8 cellular contexts compared by ENCODE assay signal in genomic region chr1:154272217-154272998, GRCh38. TPM values are rescaled to one million over a fixed set of nuclear protein-coding genes. Genes with fewer than 3 reads are reported as not detected.
DNase-seq lines count a peak whose midpoint lies in the region; ATAC-seq and TF ChIP-seq lines count a peak whose summit lies in the region.

HAX1 (plus strand) TSS chr1:154272629; CDS start chr1:154272724, 95 bp downstream.

- peaks cover 30% of the 10 kb centered on the region for H3K36me3 Mint-ChIP-seq in activated T-helper 1 cell treated with anti-CD3 and anti-CD28 coated beads, Interleukin-12 subunit alpha, Interleukin-12 subunit beta, Interleukin-2, Interleukin-4 antibody, amounts not matched to agents 30 ng/mL and 10 ng/mL and 1 ng/mL, durations not matched to agents 14 hours and 24 hours and 36 hours (ENCODE audit: low read depth)
- peaks cover 4 to 57% (median 16%) of the 10 kb centered on the region in 3 donors for H3K36me3 Mint-ChIP-seq in naive thymus-derived CD8-positive, alpha-beta T cell

- peaks cover 46% of the 10 kb centered on the region for H3K4me1 Mint-ChIP-seq in activated T-helper 1 cell treated with anti-CD3 and anti-CD28 coated beads, Interleukin-12 subunit alpha, Interleukin-12 subunit beta, Interleukin-2, Interleukin-4 antibody, amounts not matched to agents 30 ng/mL and 10 ng/mL and 1 ng/mL, durations not matched to agents 14 hours and 24 hours and 36 hours (ENCODE audit: low read depth)
- H3K4me1 Mint-ChIP-seq in naive thymus-derived CD8-positive, alpha-beta T cell, result peaks cover 12 to 40% (median 37%) of the 10 kb centered on the region in 4 donors

- peaks cover 48% of the 10 kb centered on the region for H3K36me3 ChIP-seq in DOHH2 (ENCODE audit: control insufficient read depth, low read length)
- H3K36me3 ChIP-seq in Karpas-422 (ENCODE audit: insufficient read depth, low read length), result peaks cover 9% of the 10 kb centered on the region; the same call in 1 of the 2 replicates
- H3K36me3 ChIP-seq in fibroblast of lung (ENCODE audit: control insufficient read depth, insufficient read depth, low read length), result peaks cover 9% of the 10 kb centered on the region

- peak; percentile 91 for TF ChIP-seq CTCF in DOHH2 (IDR thresholded peaks at IDR 0.05; ENCODE audit: low read depth, low read length, poor library complexity, severe bottlenecking)
- peak; percentile 68 to 77 for TF ChIP-seq CTCF in fibroblast of lung (conservative IDR thresholded peaks at IDR 0.05 in 1 of 2, IDR thresholded peaks at IDR 0.05 in 1 of 2; ENCODE audit: low read depth in 1 of 2, low read length in 2 of 2)

- ATAC-seq in GM21786 (IDR thresholded peaks at IDR 0.05; ENCODE audit: unreplicated experiment), result peak; percentile 87
- ATAC-seq in naive thymus-derived CD8-positive, alpha-beta T cell, result peak; percentile 90 to 91

- H3K9ac ChIP-seq in Karpas-422 (ENCODE audit: low read length) (peak within 1 kb of the TSS; percentile 91), fibroblast of lung (ENCODE audit: insufficient read depth, low read length) (peak within 1 kb of the TSS; percentile 74)

- H3K4me1 ChIP-seq in DOHH2 (ENCODE audit: control insufficient read depth, low read length) (peaks cover 19% of the 10 kb centered on the region), Karpas-422 (ENCODE audit: low read length) (peaks cover 21% of the 10 kb centered on the region), fibroblast of lung (ENCODE audit: control insufficient read depth, extremely low read depth, insufficient read depth, low read length) (peaks cover 6% of the 10 kb centered on the region)

- H3K27me3 ChIP-seq in DOHH2 (ENCODE audit: control insufficient read depth, low read length) (no peaks in the 10 kb centered on the region), Karpas-422 (ENCODE audit: low read length) (no peaks in the 10 kb centered on the region), fibroblast of lung (ENCODE audit: control insufficient read depth, insufficient read depth, low read length) (no peaks in the 10 kb centered on the region)

- no peaks in the 10 kb centered on the region for H3K9me3 ChIP-seq in DOHH2 (ENCODE audit: control insufficient read depth, insufficient read depth, low read length)
- H3K9me3 ChIP-seq in Karpas-422 (ENCODE audit: low read length), result no peaks in the 10 kb centered on the region
- no peaks in the 10 kb centered on the region for H3K9me3 ChIP-seq in fibroblast of lung (ENCODE audit: control insufficient read depth, insufficient read depth, low read depth, low read length)

- H3K27ac Mint-ChIP-seq in activated T-helper 1 cell treated with anti-CD3 and anti-CD28 coated beads, Interleukin-12 subunit alpha, Interleukin-12 subunit beta, Interleukin-2, Interleukin-4 antibody, amounts not matched to agents 30 ng/mL and 10 ng/mL and 1 ng/mL, durations not matched to agents 14 hours and 24 hours and 36 hours, result peak within 1 kb of the TSS; percentile 97
- H3K27ac Mint-ChIP-seq in naive thymus-derived CD8-positive, alpha-beta T cell, result peak within 1 kb of the TSS; percentile 97 to 99 (median 99)

- DNase-seq in Karpas-422, result peak; percentile 99
- peak; percentile 95 for DNase-seq in RKO (ENCODE audit: low spot score)
- peak; percentile 94 for DNase-seq in activated T-helper 1 cell treated with anti-CD3 and anti-CD28 coated beads, Interleukin-12 subunit alpha, Interleukin-12 subunit beta, Interleukin-2, Interleukin-4 antibody, amounts not matched to agents 30 ng/mL and 10 ng/mL and 1 ng/mL, durations not matched to agents 14 hours and 24 hours and 36 hours (ENCODE audit: low spot score)
- DNase-seq in fibroblast of lung (ENCODE audit: low read depth in 2 of 2), result peak; percentile 96 to 98
- DNase-seq in naive thymus-derived CD8-positive, alpha-beta T cell, result peak; percentile 80 to 98 (median 96)
- peak; percentile 98 for DNase-seq in stimulated activated naive CD4-positive, alpha-beta T cell treated with Interleukin-2 at 50 U/mL for 16 hours (lab: John Stamatoyannopoulos, UW)

- H3K79me2 ChIP-seq in DOHH2 (ENCODE audit: control insufficient read depth, low read length) (peaks cover 14% of the 10 kb centered on the region), Karpas-422 (ENCODE audit: low read length) (peaks cover 15% of the 10 kb centered on the region), fibroblast of lung (ENCODE audit: control insufficient read depth, insufficient read depth, low read length) (peaks cover 11% of the 10 kb centered on the region)

- peak within 1 kb of the TSS; percentile 80 for H3K4me2 ChIP-seq in DOHH2 (ENCODE audit: low read length)
- peak within 1 kb of the TSS; percentile 75 for H3K4me2 ChIP-seq in Karpas-422 (ENCODE audit: low read depth, low read length, poor library complexity, severe bottlenecking)
- H3K4me2 ChIP-seq in fibroblast of lung (ENCODE audit: extremely low read depth, insufficient read depth, low read length), result peak within 1 kb of the TSS; percentile 83

- H3K27ac ChIP-seq in DOHH2 (ENCODE audit: low read depth, low read length) (peak within 1 kb of the TSS; percentile 74), Karpas-422 (ENCODE audit: low read length) (peak within 1 kb of the TSS; percentile 76), fibroblast of lung (ENCODE audit: insufficient read depth, low read length) (peak within 1 kb of the TSS; percentile 86)

- H2AFZ ChIP-seq in Karpas-422 (ENCODE audit: low read length) (peak within 1 kb of the TSS; percentile 21; the same call in 1 of the 2 replicates), fibroblast of lung (ENCODE audit: low read length) (peak within 1 kb of the TSS; percentile 84)

- POLR2A ChIA-PET in naive thymus-derived CD8-positive, alpha-beta T cell (lab: Charles Lee), result interaction anchor here (0.6 to 4.4 kb wide), 29 partner anchors 10 to 1661 kb away, joined by 3 to 26 read pairs (median 5); partner anchors contain the start of genes CREB3L4, DENND4B, JTB and RPS27

- H3K9me3 Mint-ChIP-seq in activated T-helper 1 cell treated with anti-CD3 and anti-CD28 coated beads, Interleukin-12 subunit alpha, Interleukin-12 subunit beta, Interleukin-2, Interleukin-4 antibody, amounts not matched to agents 30 ng/mL and 10 ng/mL and 1 ng/mL, durations not matched to agents 14 hours and 24 hours and 36 hours, result no peaks in the 10 kb centered on the region
- no peaks in the 10 kb centered on the region for H3K9me3 Mint-ChIP-seq in naive thymus-derived CD8-positive, alpha-beta T cell

- intact Hi-C loops in activated T-helper 1 cell treated with anti-CD3 and anti-CD28 coated beads, Interleukin-12 subunit alpha, Interleukin-12 subunit beta, Interleukin-2, Interleukin-4 antibody, amounts not matched to agents 30 ng/mL and 10 ng/mL and 1 ng/mL, durations not matched to agents 14 hours and 24 hours and 36 hours (cut with micrococcal nuclease), result loop anchor here (2.0 to 5.0 kb wide), 8 partner anchors 52 to 480 kb away; partner anchors contain the start of genes ATP8B2, CRTC2, GATAD2B and IL6R

- no peaks in the 10 kb centered on the region for H3K9me2 ChIP-seq in DOHH2 (replicated peaks; ENCODE audit: control insufficient read depth, low read length)
- H3K9me2 ChIP-seq in Karpas-422 (replicated peaks; ENCODE audit: insufficient read depth, low read length), result no peaks in the 10 kb centered on the region

- peak within 1 kb of the TSS; percentile 98 for H3K4me3 Mint-ChIP-seq in activated T-helper 1 cell treated with anti-CD3 and anti-CD28 coated beads, Interleukin-12 subunit alpha, Interleukin-12 subunit beta, Interleukin-2, Interleukin-4 antibody, amounts not matched to agents 30 ng/mL and 10 ng/mL and 1 ng/mL, durations not matched to agents 14 hours and 24 hours and 36 hours
- H3K4me3 Mint-ChIP-seq in naive thymus-derived CD8-positive, alpha-beta T cell, result peak within 1 kb of the TSS; percentile 94 to 99 (median 96)

- peak within 1 kb of the TSS; percentile 96 for H3K4me3 ChIP-seq in DOHH2 (ENCODE audit: low read length)
- H3K4me3 ChIP-seq in Karpas-422 (ENCODE audit: low read length), result peak within 1 kb of the TSS; percentile 79
- peak within 1 kb of the TSS; percentile 79 to 90 (median 86) for H3K4me3 ChIP-seq in fibroblast of lung (replicated peaks in 1 of 4; ENCODE audit: control extremely low read depth in 1 of 4, insufficient read depth in 1 of 4, low read depth in 3 of 4, low read length in 4 of 4)

- H4K20me1 ChIP-seq in DOHH2 (ENCODE audit: control insufficient read depth, insufficient read depth, low read depth, low read length) (no peaks in the 10 kb centered on the region), Karpas-422 (ENCODE audit: insufficient read depth, low read depth, low read length) (no peaks in the 10 kb centered on the region), fibroblast of lung (ENCODE audit: control insufficient read depth, extremely low read depth, insufficient read depth, low read length) (no peaks in the 10 kb centered on the region)

- H3F3A ChIP-seq in DOHH2 (ENCODE audit: control insufficient read depth, insufficient read depth), result peaks cover 25% of the 10 kb centered on the region

- no peaks in the 10 kb centered on the region for H3K27me3 Mint-ChIP-seq in activated T-helper 1 cell treated with anti-CD3 and anti-CD28 coated beads, Interleukin-12 subunit alpha, Interleukin-12 subunit beta, Interleukin-2, Interleukin-4 antibody, amounts not matched to agents 30 ng/mL and 10 ng/mL and 1 ng/mL, durations not matched to agents 14 hours and 24 hours and 36 hours (ENCODE audit: insufficient read depth)
- H3K27me3 Mint-ChIP-seq in naive thymus-derived CD8-positive, alpha-beta T cell, result no peaks in the 10 kb centered on the region

RNA-seq across cellular contexts. Expression of gene HAX1, which starts in this region (rescaled TPM):
- total RNA-seq in Karpas-422 (2014; rRNA removed; shearing (Covaris generic); ENCODE audit: low replicate concordance), result 184 and 229 TPM in 2 replicates
- 122 and 123 TPM in 2 replicates for total RNA-seq in activated T-helper 1 cell treated with anti-CD3 and anti-CD28 coated beads, Interleukin-12 subunit alpha, Interleukin-12 subunit beta, Interleukin-2, Interleukin-4 antibody, amounts not matched to agents 30 ng/mL and 10 ng/mL and 1 ng/mL, durations not matched to agents 14 hours and 24 hours and 36 hours
- 127 and 152 TPM in 2 replicates for total RNA-seq in fibroblast of lung
- 89.9 and 97.9 TPM in 2 replicates for polyA plus RNA-seq in fibroblast of lung
- 98.9 and 106 TPM in 2 replicates for polyA plus RNA-seq in fibroblast of lung (2012)
- 141 and 152 TPM in 2 replicates for polyA minus RNA-seq in fibroblast of lung (ENCODE audit: low replicate concordance)
- total RNA-seq in naive thymus-derived CD8-positive, alpha-beta T cell, result 100 to 1,000 TPM; 112 to 118 TPM
- polyA plus RNA-seq in naive thymus-derived CD8-positive, alpha-beta T cell, result 100 to 1,000 TPM; 165 to 170 (median 169) TPM

Comparison
In these comparisons a context has a peak if more than half of its experiments do, and no peak if none do; other contexts are left out.
1. Peak in every context shown above with its lines: DNase-seq, ATAC-seq, H3K4me3 ChIP-seq and H3K27ac ChIP-seq.